ENCODE assay signal across 9 cellular contexts in the genomic region with DNA sequence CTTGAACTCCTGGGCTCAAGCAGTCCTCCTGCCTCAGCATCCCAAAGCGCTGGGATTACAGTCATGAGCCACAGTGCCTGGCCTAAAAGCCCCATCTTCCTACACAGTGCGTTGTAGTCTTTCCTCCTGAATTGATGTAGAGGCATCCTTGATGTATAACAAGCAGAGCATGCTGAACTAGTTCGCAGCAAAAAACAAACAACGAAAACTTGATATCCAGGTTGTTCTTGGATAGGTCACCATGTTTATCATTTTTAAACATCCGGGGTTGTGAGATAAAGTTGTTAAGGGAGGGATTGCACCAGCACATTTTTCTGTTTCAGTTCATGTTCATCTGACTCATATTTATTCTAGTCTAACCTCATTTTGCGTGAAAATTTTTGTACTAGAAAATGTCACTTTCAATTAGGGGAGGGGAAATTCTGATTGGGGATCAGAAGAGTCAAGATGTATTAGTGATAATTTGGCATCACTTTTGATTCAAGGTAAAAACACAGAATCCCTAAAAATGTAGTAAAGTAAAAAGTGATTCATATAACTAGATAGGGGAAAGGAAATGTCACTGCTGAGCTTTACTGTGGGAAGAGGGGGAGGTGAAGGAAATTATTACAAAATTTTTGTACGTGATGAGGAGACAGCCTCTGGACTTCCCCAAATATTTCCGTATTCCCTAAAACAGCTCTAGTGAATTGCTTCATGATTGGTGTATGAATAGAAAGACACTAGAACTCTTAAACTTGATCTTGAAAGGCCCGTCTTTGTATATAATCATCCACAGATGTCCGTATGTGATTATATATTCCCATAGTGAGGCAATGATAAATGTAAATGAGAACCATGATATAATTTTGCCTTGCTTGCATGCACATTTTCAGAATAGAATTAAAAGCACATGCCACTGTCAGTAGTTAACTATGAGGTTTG. TPM values are rescaled to one million over a fixed set of nuclear protein-coding genes. Genes with fewer than 3 reads are reported as not detected.
DNase-seq lines count a peak whose midpoint lies in the region; ATAC-seq and TF ChIP-seq lines count a peak whose summit lies in the region.
"Had no signal": no experiment of that assay in that cellular context is flagged by ENCODE, and none has a peak within 500 bp of the region (broad histone marks: within the 10 kb centered on the region; RNA-seq: fewer than 3 reads in every experiment).

No MANE protein-coding gene starts in this region.

- CTCF ChIA-PET in CD4-positive, alpha-beta T cell (lab: Charles Lee): interaction anchor here (1.0 to 3.1 kb wide), 2 partner anchors 19 to 21 kb away, joined by 3 to 11 read pairs; no protein-coding TSS in a partner anchor
- CTCF ChIA-PET in T-cell (lab: Charles Lee): interaction anchor here in 1 of 2 donors (0.6 to 1.3 kb wide), 4 partner anchors 15 to 492 kb away, joined by 3 to 4 read pairs (median 4); no protein-coding TSS in a partner anchor

- POLR2A ChIA-PET in CD4-positive, alpha-beta T cell (lab: Charles Lee): interaction anchor here (1.0 to 7.3 kb wide), 3 partner anchors 10 to 55 kb away, joined by 4 to 98 read pairs (median 9); partner anchors contain the start of gene RPS27L
- POLR2A ChIA-PET in T-cell (lab: Charles Lee): interaction anchor here in 1 of 2 donors (1.4 kb wide), 1 partner anchor 21 kb away, joined by 4 read pairs; no protein-coding TSS in a partner anchor

- no peaks in the 10 kb centered on the region for H3K36me3 ChIP-seq in thoracic aorta

- peaks cover 19% of the 10 kb centered on the region for H3K36me3 Mint-ChIP-seq in CD4-positive, alpha-beta T cell (ENCODE audit: low read depth)
- H3K36me3 Mint-ChIP-seq in T-cell: peaks cover 14% of the 10 kb centered on the region

- H3K27me3 Mint-ChIP-seq in CD4-positive, alpha-beta T cell: no peaks in the 10 kb centered on the region
- H3K27me3 Mint-ChIP-seq in T-cell: no peaks in the 10 kb centered on the region

- H3K4me3 ChIP-seq in fibroblast of villous mesenchyme (ENCODE audit: low read depth, low read length) (no peak overlapping the region), thoracic aorta (peak overlapping the region; percentile 2)

- no peak overlapping the region for H3K27ac ChIP-seq in CD4-positive, alpha-beta T cell (ENCODE audit: low read depth, low read length)
- H3K27ac ChIP-seq in thoracic aorta: peak overlapping the region; percentile 58 to 61
- H3K27ac ChIP-seq: HL-60 had no signal

- peak; percentile 47 for ATAC-seq in CD4-positive, alpha-beta T cell (ENCODE audit: poor library complexity)
- ATAC-seq in GM21619 (IDR thresholded peaks at IDR 0.05; ENCODE audit: unreplicated experiment) (peak; percentile 61), T-cell (replicated peaks in 1 of 4) (peak; percentile 17 to 53 (median 48)), thoracic aorta (ENCODE audit: insufficient number of reproducible peaks, low FRiP score, low read depth) (peak; percentile 47)

- H3K9me3 Mint-ChIP-seq in CD4-positive, alpha-beta T cell: no peaks in the 10 kb centered on the region
- no peaks in the 10 kb centered on the region for H3K9me3 Mint-ChIP-seq in T-cell

- no peak for TF ChIP-seq CTCF in CD4-positive, alpha-beta T cell (IDR thresholded peaks at IDR 0.05)
- TF ChIP-seq CTCF in fibroblast of villous mesenchyme (IDR thresholded peaks at IDR 0.05; ENCODE audit: insufficient read depth, low read depth, low read length): no peak
- TF ChIP-seq CTCF in thoracic aorta (IDR thresholded peaks at IDR 0.05): no peak

- intact Hi-C loops in CD4-positive, alpha-beta T cell (cut with DNase I, micrococcal nuclease): loop anchor here in 1 of 2 experiments (1.0 to 5.0 kb wide), 4 partner anchors 9 to 65 kb away; partner anchors contain the start of gene APH1B

- H3K9me3 ChIP-seq in CD4-positive, alpha-beta T cell (ENCODE audit: control insufficient read depth, low read length): no peaks in the 10 kb centered on the region
- no peaks in the 10 kb centered on the region for H3K9me3 ChIP-seq in thoracic aorta

- H3K4me1 ChIP-seq in thoracic aorta (ENCODE audit: control insufficient read depth in 1 of 2, low read depth in 2 of 2): peaks cover 19 to 34% of the 10 kb centered on the region in 2 donors

- DNase-seq in CD4-positive, alpha-beta T cell: no peak
- no peak for DNase-seq in T-cell
- DNase-seq in fibroblast of villous mesenchyme (ENCODE audit: low read depth): peak; percentile 84
- no peak for DNase-seq in thoracic aorta (ENCODE audit: low spot score)
- DNase-seq in NCI-H2029 treated with DMSO at 0.1 percent for 48 hours (lab: John Stamatoyannopoulos, UW): no peak
- DNase-seq in SHP77 treated with DMSO at 0.1 percent for 48 hours (lab: John Stamatoyannopoulos, UW): no peak
- DNase-seq in AG08396 (ENCODE audit: low spot score): no peak

- no peaks in the 10 kb centered on the region for H3K27me3 ChIP-seq in CD4-positive, alpha-beta T cell (ENCODE audit: control insufficient read depth, insufficient read depth, low read length)
- no peaks in the 10 kb centered on the region for H3K27me3 ChIP-seq in thoracic aorta (replicated peaks; ENCODE audit: insufficient read depth)

- peak overlapping the region; percentile 40 for H3K27ac Mint-ChIP-seq in CD4-positive, alpha-beta T cell
- H3K27ac Mint-ChIP-seq in T-cell: peak overlapping the region; percentile 77 to 80

- H3K4me3 Mint-ChIP-seq in CD4-positive, alpha-beta T cell: peak overlapping the region; percentile 3
- H3K4me3 Mint-ChIP-seq in T-cell: peak overlapping the region; percentile 35 to 63 (median 54)

- peaks cover 72% of the 10 kb centered on the region for H3K4me1 Mint-ChIP-seq in CD4-positive, alpha-beta T cell (ENCODE audit: low read depth)
- H3K4me1 Mint-ChIP-seq in T-cell: peaks cover 79 to 81% (median 80%) of the 10 kb centered on the region in 3 donors

RNA-seq across cellular contexts. Expression of gene RAB8B, which starts 22.9 kb away (rescaled TPM):
- total RNA-seq in CD4-positive, alpha-beta T cell: 10 to 100 TPM; 74.5 to 75.2 TPM
- total RNA-seq in T-cell: 10 to 100 TPM; 52.2 to 66.7 (median 55.7) TPM
- 71.5 and 97.2 TPM in 2 replicates for total RNA-seq in fibroblast of villous mesenchyme
- total RNA-seq in thoracic aorta: 10 to 100 TPM; 55.2 to 64.1 TPM

RNA-seq across cellular contexts. Expression of gene RPS27L, which starts 55.0 kb away (rescaled TPM):
- total RNA-seq in CD4-positive, alpha-beta T cell: 10 to 100 TPM; 40.0 to 43.1 TPM
- 100 to 1,000 TPM in 3 of 5 donors, 10 to 100 TPM in 2; 48.3 to 123 (median 106) TPM for total RNA-seq in T-cell
- total RNA-seq in fibroblast of villous mesenchyme: 219 and 308 TPM in 2 replicates
- 100 to 1,000 TPM in 1 of 2 donors, 10 to 100 TPM in 1; 40.1 to 120 TPM for total RNA-seq in thoracic aorta
